9 cellular contexts compared by ENCODE assay signal in the genomic region with DNA sequence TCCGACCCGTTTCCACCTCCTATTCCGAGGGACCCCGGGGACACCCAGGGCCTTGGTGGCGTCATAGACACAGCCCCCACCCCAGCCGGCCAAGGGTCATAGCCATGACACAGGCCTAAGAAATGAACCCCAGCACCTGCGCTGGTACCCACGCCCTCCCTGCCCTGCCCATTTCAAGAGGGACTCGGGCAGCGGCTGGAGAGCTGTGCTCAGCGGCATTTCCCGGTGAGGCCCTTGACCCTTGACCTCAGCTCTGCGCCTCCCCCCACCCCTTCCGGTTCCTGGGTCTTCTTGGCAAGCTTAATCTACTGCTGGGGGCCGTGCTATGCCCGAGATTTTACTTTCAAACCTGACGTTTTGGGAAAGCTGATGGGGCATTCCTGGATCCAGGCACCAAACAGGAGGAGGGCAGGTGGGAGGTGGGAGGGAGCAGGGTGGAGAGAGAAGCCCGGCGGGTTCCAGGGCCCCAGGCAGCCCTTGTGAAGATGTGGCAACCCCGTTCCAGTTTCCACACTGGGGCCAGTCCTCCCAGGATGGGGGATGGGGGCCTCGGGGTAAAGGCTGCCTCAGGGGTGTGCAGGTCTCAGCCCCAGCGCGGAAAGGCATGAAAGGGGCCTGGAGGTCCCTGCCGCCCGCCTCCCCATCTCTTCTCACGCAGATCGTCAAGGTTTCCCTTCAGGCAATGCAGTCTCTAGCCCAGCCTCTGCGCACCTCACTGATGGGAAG. TPM values are rescaled to one million over a fixed set of nuclear protein-coding genes. Genes with fewer than 3 reads are reported as not detected.
DNase-seq lines count a peak whose midpoint lies in the region; ATAC-seq, FAIRE-seq and TF ChIP-seq lines count a peak whose summit lies in the region.
"Had no signal": no experiment of that assay in that cellular context is flagged by ENCODE, and none has a peak within 500 bp of the region (broad histone marks: within the 10 kb centered on the region; RNA-seq: fewer than 3 reads in every experiment).

Gene SLC22A31 (minus strand): TSS at position 414 of the 726 bp plus-strand sequence. CDS start 36 bp downstream, at position 378.

- H3K4me3 ChIP-seq in AG04449 (ENCODE audit: low read depth, low read length) (peak within 1 kb of the TSS; percentile 42), GM06990 (replicated peaks; ENCODE audit: low read depth, low read length) (peak within 1 kb of the TSS; percentile 28), GM12878 (no peak within 1 kb of the TSS)

- H3K27me3 ChIP-seq in GM06990 (replicated peaks; ENCODE audit: control insufficient read depth, insufficient read depth, low read length) = no peaks in the 10 kb centered on the region
- peaks cover 3 to 9% of the 10 kb centered on the region in 2 experiments; a peak in 3 of 4 replicates for H3K27me3 ChIP-seq in GM12878 (replicated peaks in 1 of 2; ENCODE audit: control insufficient read depth in 2 of 2, insufficient read depth in 2 of 2, low read length in 1 of 2)

- TF ChIP-seq RAD21 in GM12878 (IDR thresholded peaks at IDR 0.05; ENCODE audit: insufficient read depth, low read depth, low read length) = no peak

- H3K36me3 ChIP-seq in GM06990 (ENCODE audit: control insufficient read depth, insufficient read depth, low read length) (no peaks in the 10 kb centered on the region), GM12878 (ENCODE audit: control insufficient read depth in 2 of 2, insufficient read depth in 2 of 2, low read length in 1 of 2) (no peaks in the 10 kb centered on the region)

- POLR2A ChIA-PET in AG04449 (lab: Yijun Ruan, JAX) (no interaction called here), GM12878 (lab: Charles Lee) (no interaction called here)

- intact Hi-C loops in GM12878 (cut with micrococcal nuclease; ENCODE audit: unreplicated experiment) = no loop called here

- no peak within 1 kb of the TSS for H3K9ac ChIP-seq in GM12878 (ENCODE audit: control insufficient read depth, insufficient read depth, low read length)

- in situ Hi-C loops in GM12878 (cut with MboI) = no loop called here

- no peaks in the 10 kb centered on the region for H4K20me1 ChIP-seq in GM12878 (ENCODE audit: control insufficient read depth, insufficient read depth)

- H3K4me1 ChIP-seq in GM12878 (ENCODE audit: control insufficient read depth, insufficient read depth, low read length) = no peaks in the 10 kb centered on the region

- TF ChIP-seq EP300 in GM12878 (IDR thresholded peaks at IDR 0.05; ENCODE audit: borderline replicate concordance in 1 of 2, control insufficient read depth in 1 of 2, low read depth in 2 of 2, low read length in 2 of 2) = no peak

- H2AFZ ChIP-seq in GM12878 (ENCODE audit: control insufficient read depth, low read depth, low read length) = no peak within 1 kb of the TSS

- no peak for FAIRE-seq in GM12878 (lab: Jason Lieb, UNC)
- no peak for FAIRE-seq in HTR-8/SVneo (lab: Jason Lieb, UNC)
- no peak for FAIRE-seq in D721Med (lab: Jason Lieb, UNC)

- no TSS peak for BruUV-seq in GM12878 (replicated peaks; lab: Mats Ljungman, UMichigan)

- DNase-seq in AG04449 (ENCODE audit: low read depth, low spot score) = no peak
- no peak for DNase-seq in GM06990 (ENCODE audit: extremely low read depth, insufficient read length)
- no peak for DNase-seq in GM12878 (ENCODE audit: low read depth, low spot score)
- peak; percentile 39 for DNase-seq in myocyte (ENCODE audit: low read depth)
- no peak for DNase-seq in HTR-8/SVneo (ENCODE audit: insufficient read length, low spot score)
- no peak for DNase-seq in D721Med (ENCODE audit: insufficient read length, low spot score)
- no peak for DNase-seq in NCI-H1105 treated with DMSO at 0.1 percent for 48 hours (lab: John Stamatoyannopoulos, UW)
- DNase-seq: NCI-H524 treated with DMSO at 0.1 percent for 48 hours had no signal

- no peak for TF ChIP-seq POLR2A in GM12878 (IDR thresholded peaks at IDR 0.05; ENCODE audit: low read depth, low read length)

- no peak within 1 kb of the TSS for H3K4me2 ChIP-seq in GM12878 (ENCODE audit: control insufficient read depth, insufficient read depth)

- no peak within 1 kb of the TSS for H3K27ac ChIP-seq in GM12878 (ENCODE audit: control insufficient read depth, insufficient read depth)

- TF ChIP-seq CTCF in AG04449 (IDR thresholded peaks at IDR 0.05; ENCODE audit: insufficient read depth, low read length, missing control alignments) (no peak), GM06990 (IDR thresholded peaks at IDR 0.05; ENCODE audit: insufficient read depth, low read length, poor library complexity, severe bottlenecking) (no peak), GM12878 (IDR thresholded peaks at IDR 0.05 in 2 of 3, conservative IDR thresholded peaks at IDR 0.05 in 1 of 3; ENCODE audit: control insufficient read depth in 2 of 3, extremely low read depth in 1 of 3, insufficient read depth in 1 of 3, low read depth in 3 of 3, low read length in 3 of 3) (no peak), D721Med (IDR thresholded peaks at IDR 0.05; ENCODE audit: insufficient read depth, missing control alignments) (no peak)

- RAD21 ChIA-PET in GM12878 (lab: Charles Lee; ENCODE audit: unreplicated experiment) = interaction anchor here (0.7 kb wide), 1 partner anchor 122 kb away, joined by 3 read pairs; no protein-coding TSS in a partner anchor

- H3K79me2 ChIP-seq in GM12878 (ENCODE audit: control insufficient read depth, insufficient read depth, low read length) = no peaks in the 10 kb centered on the region

- WGBS in GM12878 (ENCODE audit: insufficient coverage, insufficient replicate concordance, low lambda C conversion rate, missing lambda C conversion rate) = 34% methylated on average over 28 of the region's 28 CpGs

- H3K9me3 ChIP-seq in GM12878 (replicated peaks; ENCODE audit: control insufficient read depth, insufficient read depth, low read length) = peaks cover 3% of the 10 kb centered on the region; the same call in 1 of the 3 replicates

- CTCF ChIA-PET in AG04449 (lab: Yijun Ruan, JAX) (interaction anchor here (1.7 kb wide), 1 partner anchor 16 kb away, joined by 5 read pairs; no protein-coding TSS in a partner anchor), GM12878 (lab: Yijun Ruan, JAX) (no interaction called here)

- SMC1A ChIA-PET in GM12878 (lab: Charles Lee; ENCODE audit: uncharacterized antibody, unreplicated experiment) = no interaction called here

- ATAC-seq in GM12878 = no peak; the same call in 2 of the 3 replicates
- no peak for ATAC-seq in GM19035 (IDR thresholded peaks at IDR 0.05; ENCODE audit: unreplicated experiment)

TF ChIP-seq in GM12878, 131 proteins besides CTCF, POLR2A, EP300 and RAD21:
- TF ChIP-seq NR2C1 (IDR thresholded peaks at IDR 0.05) (peak; percentile 68), MEF2A (IDR thresholded peaks at IDR 0.05; ENCODE audit: insufficient read depth, low read depth, low read length) (no peak)

RNA-seq across cellular contexts. Expression of gene SLC22A31, which starts in this region (rescaled TPM):
- total RNA-seq in GM12878 (2013; cell fraction: nucleolus; rRNA removed) = not detected in 2 replicates
- total RNA-seq in GM12878 (2014; rRNA removed) = not detected in 2 replicates
- total RNA-seq in GM12878 (2014; rRNA removed; fragmentation: Illumina TruSeq; extraction: Trizol) = not detected in 2 replicates
- total RNA-seq in GM12878 (2021) = 0.19 TPM in 1 of 2 replicates, not detected in the other
- not detected for polyA plus RNA-seq in GM12878 (2011; ENCODE audit: low read depth)
- polyA plus RNA-seq in GM12878 (2011; rRNA removed) = 0.20 and 0.23 TPM in 2 replicates
- polyA plus RNA-seq in GM12878 (2011; cell fraction: cytosol; rRNA removed) = 0.75 and 0.94 TPM in 2 replicates
- 12.2 and 13.6 TPM in 2 replicates for polyA plus RNA-seq in GM12878 (2011; cell fraction: nucleus; rRNA removed)
- polyA plus RNA-seq in GM12878 (2012) = not detected in 2 replicates
- polyA plus RNA-seq in GM12878 (2014; fragmentation: Illumina TruSeq; extraction: Trizol) = not detected in 2 replicates
- polyA plus RNA-seq in GM12878 (2014; fragmentation: Nextera tagmentation; extraction: Ambion mirVana) = not detected
- 0.24 and 0.27 TPM in 2 replicates for polyA plus RNA-seq in GM12878 (2014; rRNA removed)
- polyA plus RNA-seq in GM12878 (2016; fragmentation: Nextera tagmentation; extraction: Ambion mirVana) = under 1 TPM in 1 of 2 experiments, not detected in 1; 0.13 TPM
- polyA minus RNA-seq in GM12878 (2011; rRNA and poly(A)+ RNA removed) = 0.52 TPM in 1 of 2 replicates, not detected in the other
- polyA minus RNA-seq in GM12878 (2011; cell fraction: cytosol; rRNA and poly(A)+ RNA removed) = not detected in 2 replicates
- polyA minus RNA-seq in GM12878 (2011; cell fraction: nucleus; rRNA and poly(A)+ RNA removed) = 0.96 TPM in 1 of 2 replicates, not detected in the other
- 0.10 TPM in 1 of 2 replicates, not detected in the other for total RNA-seq in myocyte
- 2.4 TPM for polyA plus RNA-seq in myocyte (2012)
